ENCODE assay signal across 9 cellular contexts in the genomic region with DNA sequence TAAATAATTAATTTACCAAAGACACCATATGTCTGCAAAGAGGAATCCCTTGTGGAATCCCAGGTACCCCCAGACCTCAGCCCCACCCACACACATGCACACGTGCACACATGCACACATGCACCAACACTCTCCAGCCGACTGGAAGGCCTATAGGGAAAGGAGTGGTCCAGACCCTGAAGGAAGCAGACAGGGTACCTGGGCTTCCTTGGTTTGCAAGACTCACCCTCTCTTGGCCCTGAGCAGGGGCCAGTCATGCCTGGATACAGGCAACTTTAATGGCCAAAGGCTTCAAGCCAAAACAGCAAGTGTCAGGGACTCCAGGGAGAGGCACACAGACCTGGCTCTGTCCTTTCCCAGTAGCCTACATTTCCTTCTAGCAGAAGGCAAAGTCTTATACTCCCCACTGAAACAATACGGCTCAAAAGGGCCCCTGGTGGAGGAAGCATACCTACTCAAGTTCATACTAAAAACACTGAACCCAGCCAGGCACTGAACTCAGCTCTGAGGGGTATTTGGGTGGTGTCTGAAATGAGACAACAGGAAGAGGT. TPM values are rescaled to one million over a fixed set of nuclear protein-coding genes. Genes with fewer than 3 reads are reported as not detected.
DNase-seq lines count a peak whose midpoint lies in the region; ATAC-seq and TF ChIP-seq lines count a peak whose summit lies in the region.
"Had no signal": no experiment of that assay in that cellular context is flagged by ENCODE, and none has a peak within 500 bp of the region (broad histone marks: within the 10 kb centered on the region; RNA-seq: fewer than 3 reads in every experiment).

No MANE protein-coding gene starts in this region.

- no peak for TF ChIP-seq CTCF in uterus (IDR thresholded peaks at IDR 0.05)

- no peak for ATAC-seq in HG03095 (IDR thresholded peaks at IDR 0.05; ENCODE audit: unreplicated experiment)

- H3K23ac ChIP-seq in trophoblast cell (ENCODE audit: low read length): no peak overlapping the region

- H3K4me2 ChIP-seq in GM23248 (ENCODE audit: unreplicated experiment) (no peak overlapping the region), trophoblast cell (ENCODE audit: low read length) (no peak overlapping the region)

- no peak overlapping the region for H4K91ac ChIP-seq in trophoblast cell (ENCODE audit: low read depth, low read length)

- no peak overlapping the region for H4K8ac ChIP-seq in trophoblast cell (ENCODE audit: low read depth, low read length)

- no peaks in the 10 kb centered on the region for H4K20me1 ChIP-seq in GM23248 (ENCODE audit: insufficient read depth)

- H3K9ac ChIP-seq in GM23248 (no peak overlapping the region), NT2/D1 (ENCODE audit: insufficient read length, low read depth) (peak overlapping the region; percentile 39), trophoblast cell (ENCODE audit: low read length) (no peak overlapping the region)

- peaks cover 6% of the 10 kb centered on the region for H3K79me1 ChIP-seq in trophoblast cell (ENCODE audit: low read length)

- in situ Hi-C loops in GM23248 (cut with MboI): loop anchor here (10.0 kb wide), 2 partner anchors 110 to 270 kb away; no protein-coding TSS in a partner anchor

- H2AK5ac ChIP-seq in trophoblast cell (ENCODE audit: low read length): no peak overlapping the region

- H3K36me3 Mint-ChIP-seq in activated CD4-positive, alpha-beta T cell treated with anti-CD3 and anti-CD28 coated beads, Interleukin-2, amount 10 ng/mL, durations not matched to agents 7 days and 5 days (ENCODE audit: low read depth): peaks cover 24% of the 10 kb centered on the region
- H3K36me3 Mint-ChIP-seq: natural killer cell had no signal

- H3K79me2 ChIP-seq in GM23248 (ENCODE audit: insufficient read depth) (peaks cover 4% of the 10 kb centered on the region; the same call in 1 of the 2 replicates), trophoblast cell (ENCODE audit: control insufficient read depth, insufficient read depth, low read length, poor library complexity) (no peaks in the 10 kb centered on the region)

- no peak overlapping the region for H2AFZ ChIP-seq in GM23248
- H2AFZ ChIP-seq in trophoblast cell (ENCODE audit: insufficient read depth, low read length, poor library complexity): no peak overlapping the region

- no peak overlapping the region for H2BK12ac ChIP-seq in trophoblast cell (ENCODE audit: low read length)

- H3F3A ChIP-seq in GM23248 (ENCODE audit: insufficient read depth): no peaks in the 10 kb centered on the region

- WGBS in GM23248 (ENCODE audit: low coverage in 1 of 2, low lambda C conversion rate in 2 of 2, missing lambda C conversion rate in 2 of 2), 2 experiments: 53 to 62% methylated on average over 3 of the region's 3 CpGs
- WGBS in trophoblast cell (ENCODE audit: extremely low coverage, insufficient coverage, insufficient read length): no CpG with 5 or more reads among the region's 3 CpGs

- no peak overlapping the region for H3K4me3 ChIP-seq in GM23248
- H3K4me3 ChIP-seq in NT2/D1 (ENCODE audit: insufficient read length, low read depth): no peak overlapping the region
- peak overlapping the region; percentile 26 for H3K4me3 ChIP-seq in trophoblast cell (ENCODE audit: low read depth, low read length)
- H3K4me3 ChIP-seq in uterus: no peak overlapping the region

- POLR2A ChIA-PET in activated CD4-positive, alpha-beta T cell treated with anti-CD3 and anti-CD28 coated beads, Interleukin-2, amount 10 ng/mL, durations not matched to agents 7 days and 5 days (lab: Charles Lee): interaction anchor here (0.5 to 0.7 kb wide), 2 partner anchors 9 to 71 kb away, joined by 3 read pairs; a partner anchor contains a TSS

- peak overlapping the region; percentile 95 for H3K27ac Mint-ChIP-seq in activated CD4-positive, alpha-beta T cell treated with anti-CD3 and anti-CD28 coated beads, Interleukin-2, amount 10 ng/mL, durations not matched to agents 7 days and 5 days
- H3K27ac Mint-ChIP-seq: natural killer cell had no signal

- H3K9me3 ChIP-seq in GM23248 (ENCODE audit: low read depth) (no peaks in the 10 kb centered on the region), NT2/D1 (ENCODE audit: insufficient read depth, low read length) (no peaks in the 10 kb centered on the region), trophoblast cell (ENCODE audit: insufficient read depth, low read depth, low read length) (no peaks in the 10 kb centered on the region), uterus (no peaks in the 10 kb centered on the region)

- no peaks in the 10 kb centered on the region for H3K27me3 ChIP-seq in GM23248 (replicated peaks; ENCODE audit: insufficient read depth)
- no peaks in the 10 kb centered on the region for H3K27me3 ChIP-seq in NT2/D1 (ENCODE audit: insufficient read depth, insufficient read length)
- H3K27me3 ChIP-seq in trophoblast cell (ENCODE audit: insufficient read depth, low read length): no peaks in the 10 kb centered on the region
- H3K27me3 ChIP-seq in uterus: no peaks in the 10 kb centered on the region

- H2BK5ac ChIP-seq in trophoblast cell (ENCODE audit: low read depth, low read length, poor library complexity): no peak overlapping the region

- H4K12ac ChIP-seq in trophoblast cell (ENCODE audit: low read depth, low read length): no peak overlapping the region

- intact Hi-C loops in uterus (cut with DNase I; ENCODE audit: low total_unique reads): loop anchor here (10.0 kb wide), 2 partner anchors 270 to 280 kb away; a partner anchor contains a TSS

- H3K36me3 ChIP-seq in GM23248 (ENCODE audit: low read depth) (no peaks in the 10 kb centered on the region), NT2/D1 (ENCODE audit: insufficient read depth, insufficient read length, low read length) (peaks cover 87% of the 10 kb centered on the region), trophoblast cell (ENCODE audit: control insufficient read depth in 1 of 2, insufficient read depth in 2 of 2, low read length in 2 of 2) (peaks cover 76 to 88% of the 10 kb centered on the region in 2 experiments), uterus (no peaks in the 10 kb centered on the region)

- no peaks in the 10 kb centered on the region for H3K9me3 Mint-ChIP-seq in activated CD4-positive, alpha-beta T cell treated with anti-CD3 and anti-CD28 coated beads, Interleukin-2, amount 10 ng/mL, durations not matched to agents 7 days and 5 days
- H3K9me3 Mint-ChIP-seq: natural killer cell had no signal

- H3K4ac ChIP-seq in trophoblast cell (ENCODE audit: low read depth, low read length): no peak overlapping the region

- H2BK120ac ChIP-seq in trophoblast cell (ENCODE audit: insufficient read depth, low read length, poor library complexity): no peak overlapping the region

- H3K4me1 ChIP-seq in GM23248 (ENCODE audit: insufficient read depth): peaks cover 7% of the 10 kb centered on the region; the same call in 1 of the 2 replicates
- H3K4me1 ChIP-seq in NT2/D1 (ENCODE audit: insufficient read depth, insufficient read length): peaks cover 14% of the 10 kb centered on the region
- peaks cover 14 to 19% of the 10 kb centered on the region in 2 experiments for H3K4me1 ChIP-seq in trophoblast cell (ENCODE audit: control insufficient read depth in 1 of 2, insufficient read depth in 2 of 2, low read length in 2 of 2)
- H3K4me1 ChIP-seq in uterus: peaks cover 11 to 35% of the 10 kb centered on the region in 2 donors

- H3K27me3 Mint-ChIP-seq in activated CD4-positive, alpha-beta T cell treated with anti-CD3 and anti-CD28 coated beads, Interleukin-2, amount 10 ng/mL, durations not matched to agents 7 days and 5 days: no peaks in the 10 kb centered on the region

- no peak for DNase-seq in activated CD4-positive, alpha-beta T cell treated with anti-CD3 and anti-CD28 coated beads, Interleukin-2, amount 10 ng/mL, durations not matched to agents 7 days and 5 days
- no peak for DNase-seq in activated CD4-positive, alpha-beta T cell treated with anti-CD3 and anti-CD28 coated beads for 4 hours
- DNase-seq in GM23248 (peak; percentile 44), NT2/D1 (ENCODE audit: low read depth, low spot score) (no peak), trophoblast cell (no peak), uterus (no peak)
- DNase-seq in stimulated activated CD4-positive, alpha-beta T cell treated with anti-CD3 and anti-CD28 coated beads, Interleukin-4, amount 100 ng/mL, for 24 hours: no peak

- H3K27ac ChIP-seq in GM23248 (no peak overlapping the region), trophoblast cell (ENCODE audit: low read depth, low read length) (no peak overlapping the region), uterus (peak overlapping the region in 1 of 2 donors; percentile 62)

- CTCF ChIA-PET in activated CD4-positive, alpha-beta T cell treated with anti-CD3 and anti-CD28 coated beads, Interleukin-2, amount 10 ng/mL, durations not matched to agents 7 days and 5 days (lab: Charles Lee): interaction anchor here (0.5 to 3.4 kb wide), 26 partner anchors 9 to 295 kb away, joined by 3 to 45 read pairs (median 4); a partner anchor contains a TSS

- H3K4me1 Mint-ChIP-seq in activated CD4-positive, alpha-beta T cell treated with anti-CD3 and anti-CD28 coated beads, Interleukin-2, amount 10 ng/mL, durations not matched to agents 7 days and 5 days: peaks cover 34% of the 10 kb centered on the region

- TF ChIP-seq POLR2A in uterus (IDR thresholded peaks at IDR 0.05): no peak

- H3K14ac ChIP-seq in trophoblast cell (ENCODE audit: low read length): no peak overlapping the region

- no peak overlapping the region for H3K18ac ChIP-seq in trophoblast cell (ENCODE audit: low read length)

- peak overlapping the region; percentile 28 for H3K4me3 Mint-ChIP-seq in activated CD4-positive, alpha-beta T cell treated with anti-CD3 and anti-CD28 coated beads, Interleukin-2, amount 10 ng/mL, durations not matched to agents 7 days and 5 days
- H3K4me3 Mint-ChIP-seq: natural killer cell had no signal

- H3K9me2 ChIP-seq in GM23248 (ENCODE audit: insufficient read depth): no peaks in the 10 kb centered on the region

RNA-seq across cellular contexts. Expression of a gene that starts 8.8 kb away (rescaled TPM):
- 10 to 100 TPM; 57.9 to 58.5 TPM for total RNA-seq in activated CD4-positive, alpha-beta T cell treated with anti-CD3 and anti-CD28 coated beads, Interleukin-2, amount 10 ng/mL, durations not matched to agents 7 days and 5 days
- total RNA-seq in GM23248 (2014; rRNA removed; shearing (Covaris generic)): 334 and 355 TPM in 2 replicates
- polyA plus RNA-seq in GM23248 (2016; fragmentation: Nextera tagmentation; extraction: Ambion mirVana): 411 and 437 TPM in 2 replicates
- polyA plus RNA-seq in trophoblast cell (2013): 445 and 464 TPM in 2 replicates
- 100 to 1,000 TPM; 212 to 664 (median 370) TPM for total RNA-seq in uterus

RNA-seq across cellular contexts. Expression of a gene that starts 9.0 kb away (rescaled TPM):
- total RNA-seq in activated CD4-positive, alpha-beta T cell treated with anti-CD3 and anti-CD28 coated beads, Interleukin-2, amount 10 ng/mL, durations not matched to agents 7 days and 5 days: 10 to 100 TPM; 75.4 to 86.1 TPM
- total RNA-seq in GM23248 (2014; rRNA removed; shearing (Covaris generic)): 2.9 and 6.7 TPM in 2 replicates
- polyA plus RNA-seq in GM23248 (2016; fragmentation: Nextera tagmentation; extraction: Ambion mirVana): 3.3 and 4.5 TPM in 2 replicates
- polyA plus RNA-seq in trophoblast cell (2013): 32.5 and 37.3 TPM in 2 replicates
- total RNA-seq in uterus: 10 to 100 TPM; 17.9 to 34.8 (median 23.1) TPM
